Comparison of ENCODE assay signal across 29 cellular contexts in genomic region chr10:13593560-13593959, GRCh38. TPM values are rescaled to one million over a fixed set of nuclear protein-coding genes. Genes with fewer than 3 reads are reported as not detected.
DNase-seq lines count a peak whose midpoint lies in the region; ATAC-seq and TF ChIP-seq lines count a peak whose summit lies in the region.
"Had no signal": no experiment of that assay in that cellular context is flagged by ENCODE, and none has a peak within 500 bp of the region (broad histone marks: within the 10 kb centered on the region; RNA-seq: fewer than 3 reads in every experiment).

No MANE protein-coding gene starts in this region.

- in situ Hi-C loops in SK-MEL-5 (cut with HindIII; ENCODE audit: low pct_unique_long_range_greater_than_20kb, low sequenced_read_pairs): no loop called here

- DNase-seq in AG10803 (ENCODE audit: low read depth): peak; percentile 75
- DNase-seq in ELR (ENCODE audit: low read depth): peak; percentile 12
- peak; percentile 30 for DNase-seq in SK-MEL-5 (ENCODE audit: low read depth, low spot score)
- peak; percentile 30 for DNase-seq in fibroblast of villous mesenchyme (ENCODE audit: low read depth)
- DNase-seq in NCI-H2227 treated with DMSO at 0.1 percent for 48 hours (lab: John Stamatoyannopoulos, UW): no peak
- DNase-seq in RKO (ENCODE audit: low spot score): no peak
- DNase-seq: activated CD4-positive, CD25-positive, alpha-beta regulatory T cell treated with anti-CD3 and anti-CD28 coated beads, Interleukin-2, amount 50 U/mL, for 72 hours; activated CD8-positive, alpha-beta memory T cell treated with anti-CD3 and anti-CD28 coated beads for 24 hours; activated effector memory CD4-positive, alpha-beta T cell treated with anti-CD3 and anti-CD28 coated beads, Interleukin-2, amount 50 U/mL, for 16 hours; activated naive CD8-positive, alpha-beta T cell treated with anti-CD3 and anti-CD28 coated beads, Interleukin-2, amount 10 ng/mL, durations not matched to agents 7 days and 5 days; activated T-cell treated with anti-CD3 and anti-CD28 coated beads, Interleukin-2, amount 50 U/mL, for 1 hour; CD8-positive, alpha-beta memory T cell; cerebellar nuclear complex; dorsolateral prefrontal cortex; glutamatergic neuron; kidney; natural killer cell; NCI-H1048; NCI-H187 treated with DMSO at 0.1 percent for 48 hours; NCI-H82; occipital lobe; RPMI8226; stimulated activated CD4-positive, alpha-beta T cell treated with anti-CD3 and anti-CD28 coated beads, Interleukin-15, amount 100 ng/mL, for 24 hours; stimulated activated naive CD4-positive, alpha-beta T cell; T-helper 17 cell had no signal

- H3K4me3 ChIP-seq in AG10803 (ENCODE audit: low read length): no peak overlapping the region
- no peak overlapping the region for H3K4me3 ChIP-seq in fibroblast of villous mesenchyme (ENCODE audit: low read depth, low read length)
- H3K4me3 ChIP-seq: dorsolateral prefrontal cortex, SK-N-MC had no signal

- TF ChIP-seq CTCF in AG10803 (conservative IDR thresholded peaks at IDR 0.05; ENCODE audit: low read length) (no peak), fibroblast of villous mesenchyme (IDR thresholded peaks at IDR 0.05; ENCODE audit: insufficient read depth, low read depth, low read length) (no peak)

- ATAC-seq in GM19395 (IDR thresholded peaks at IDR 0.05; ENCODE audit: unreplicated experiment): no peak
- no peak for ATAC-seq in GM19351 (IDR thresholded peaks at IDR 0.05; ENCODE audit: unreplicated experiment)
- ATAC-seq: HepG2, natural killer cell, T-helper 17 cell had no signal

RNA-seq across cellular contexts. Expression of gene PRPF18, which starts 6.8 kb away (rescaled TPM):
- total RNA-seq in SK-MEL-5 (2014; rRNA removed; shearing (Covaris generic)): 17.0 and 24.7 TPM in 2 replicates
- 11.5 and 13.0 TPM in 2 replicates for polyA plus RNA-seq in SK-MEL-5 (2015; cell fraction: cytosol; rRNA removed)
- polyA plus RNA-seq in SK-MEL-5 (2015; cell fraction: nucleus; rRNA removed): 4.6 and 15.0 TPM in 2 replicates
- total RNA-seq in fibroblast of villous mesenchyme: 31.6 and 37.1 TPM in 2 replicates

Comparison
In these comparisons a context has a peak if more than half of its experiments do, and no peak if none do; other contexts are left out.
1. DNase-seq: peak in AG10803 (single experiment), ELR (single experiment), SK-MEL-5 (single experiment) and fibroblast of villous mesenchyme (single experiment); none in NCI-H2227 treated with DMSO at 0.1 percent for 48 hours (single experiment) and RKO (single experiment).